2 cellular contexts compared by ENCODE assay signal in the genomic region with DNA sequence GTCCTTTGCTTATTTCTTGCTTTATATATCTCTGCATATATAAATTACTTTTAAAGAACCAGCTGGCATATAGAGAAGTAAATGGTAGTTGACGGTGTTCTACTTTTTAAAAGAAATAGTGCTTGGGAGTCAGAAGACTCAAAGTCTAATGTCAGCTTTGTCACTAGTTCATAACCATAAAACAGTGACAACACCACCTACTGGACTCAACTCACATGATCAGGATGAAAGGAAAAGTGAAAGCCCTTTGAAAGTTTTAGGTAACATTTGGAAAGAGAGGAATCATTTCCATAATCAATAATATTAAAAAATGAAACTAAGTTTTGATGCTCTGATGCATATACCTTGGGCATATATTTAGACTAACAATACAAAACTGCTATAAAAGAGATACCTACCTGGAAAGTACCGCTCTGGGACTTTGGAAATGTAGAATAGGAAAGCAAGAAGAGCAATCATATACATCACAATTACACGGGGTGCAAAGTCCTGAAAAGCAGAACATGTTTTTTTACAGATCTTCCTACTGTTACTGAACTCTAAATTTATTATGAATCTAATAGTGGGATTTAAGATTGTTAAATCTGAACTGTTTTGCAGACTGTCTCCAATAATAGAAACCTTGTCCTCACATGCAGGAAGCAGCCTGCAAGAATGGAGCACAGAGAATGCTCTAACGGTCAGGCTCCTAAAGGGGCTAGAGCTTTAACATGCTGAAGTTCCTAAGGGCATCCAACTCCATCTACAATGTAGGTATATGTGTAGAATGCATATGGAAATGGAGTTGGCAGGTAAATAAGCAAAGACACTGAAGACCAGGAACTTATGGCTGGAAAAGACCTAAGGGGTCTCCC.
TF ChIP-seq lines count a peak whose summit lies in the region.

No MANE protein-coding gene starts in this region.

TF ChIP-seq in HCT116, 20 proteins besides CTCF, POLR2A, EP300 and RAD21 (continued from another document):
- TF ChIP-seq ATF3 (IDR thresholded peaks at IDR 0.05) (no peak), TCF7L2 (IDR thresholded peaks at IDR 0.05; ENCODE audit: borderline replicate concordance, extremely low read depth, insufficient read depth, insufficient read length) (no peak), YY1 (IDR thresholded peaks at IDR 0.05; ENCODE audit: extremely low read depth, insufficient replicate concordance, low read depth, low read length) (no peak), SP1 (IDR thresholded peaks at IDR 0.05; ENCODE audit: low read depth) (no peak), SIN3A (IDR thresholded peaks at IDR 0.05; ENCODE audit: low read depth) (no peak), CBX3 (IDR thresholded peaks at IDR 0.05; ENCODE audit: low read depth) (no peak), FOSL1 (IDR thresholded peaks at IDR 0.05; ENCODE audit: low read depth) (no peak), EGR1 (IDR thresholded peaks at IDR 0.05; ENCODE audit: low read depth) (no peak), ZBTB33 (IDR thresholded peaks at IDR 0.05; ENCODE audit: extremely low read depth, insufficient replicate concordance, low read length) (no peak), ZNF274 (IDR thresholded peaks at IDR 0.05; ENCODE audit: low read depth, low read length) (no peak)
- TF ChIP-seq, protein P1, sequence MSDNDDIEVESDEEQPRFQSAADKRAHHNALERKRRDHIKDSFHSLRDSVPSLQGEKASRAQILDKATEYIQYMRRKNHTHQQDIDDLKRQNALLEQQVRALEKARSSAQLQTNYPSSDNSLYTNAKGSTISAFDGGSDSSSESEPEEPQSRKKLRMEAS (IDR thresholded peaks at IDR 0.05) = no peak

TF ChIP-seq in SK-N-SH, 30 proteins besides CTCF, POLR2A, EP300 and RAD21 (continued from another document):
- TF ChIP-seq, protein P2, sequence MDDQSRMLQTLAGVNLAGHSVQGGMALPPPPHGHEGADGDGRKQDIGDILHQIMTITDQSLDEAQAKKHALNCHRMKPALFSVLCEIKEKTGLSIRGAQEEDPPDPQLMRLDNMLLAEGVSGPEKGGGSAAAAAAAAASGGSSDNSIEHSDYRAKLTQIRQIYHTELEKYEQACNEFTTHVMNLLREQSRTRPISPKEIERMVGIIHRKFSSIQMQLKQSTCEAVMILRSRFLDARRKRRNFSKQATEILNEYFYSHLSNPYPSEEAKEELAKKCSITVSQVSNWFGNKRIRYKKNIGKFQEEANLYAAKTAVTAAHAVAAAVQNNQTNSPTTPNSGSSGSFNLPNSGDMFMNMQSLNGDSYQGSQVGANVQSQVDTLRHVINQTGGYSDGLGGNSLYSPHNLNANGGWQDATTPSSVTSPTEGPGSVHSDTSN (IDR thresholded peaks at IDR 0.05) = no peak
- TF ChIP-seq NRF1 (IDR thresholded peaks at IDR 0.05; ENCODE audit: low read depth, low read length) (no peak), RFX5 (IDR thresholded peaks at IDR 0.05; ENCODE audit: low read length) (no peak), FOXJ3 (CRISPR knock-in tag; IDR thresholded peaks at IDR 0.05) (no peak), MXI1 (IDR thresholded peaks at IDR 0.05; ENCODE audit: low read depth, low read length) (no peak), NFIC (IDR thresholded peaks at IDR 0.05; ENCODE audit: borderline replicate concordance) (no peak), POLR2AphosphoS5 (IDR thresholded peaks at IDR 0.05; ENCODE audit: low read depth, low read length) (no peak), RXRA (IDR thresholded peaks at IDR 0.05; ENCODE audit: borderline replicate concordance, low read depth) (no peak), GABPA (IDR thresholded peaks at IDR 0.05; ENCODE audit: low read depth) (no peak), GATA2 (CRISPR knock-in tag; IDR thresholded peaks at IDR 0.05) (no peak), SIN3A (IDR thresholded peaks at IDR 0.05; ENCODE audit: borderline replicate concordance, low read depth, low read length) (no peak)
- TF ChIP-seq, protein P3, sequence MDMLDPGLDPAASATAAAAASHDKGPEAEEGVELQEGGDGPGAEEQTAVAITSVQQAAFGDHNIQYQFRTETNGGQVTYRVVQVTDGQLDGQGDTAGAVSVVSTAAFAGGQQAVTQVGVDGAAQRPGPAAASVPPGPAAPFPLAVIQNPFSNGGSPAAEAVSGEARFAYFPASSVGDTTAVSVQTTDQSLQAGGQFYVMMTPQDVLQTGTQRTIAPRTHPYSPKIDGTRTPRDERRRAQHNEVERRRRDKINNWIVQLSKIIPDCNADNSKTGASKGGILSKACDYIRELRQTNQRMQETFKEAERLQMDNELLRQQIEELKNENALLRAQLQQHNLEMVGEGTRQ (IDR thresholded peaks at IDR 0.05; ENCODE audit: borderline replicate concordance, low read depth, low read length) = no peak
- TF ChIP-seq, protein P4, sequence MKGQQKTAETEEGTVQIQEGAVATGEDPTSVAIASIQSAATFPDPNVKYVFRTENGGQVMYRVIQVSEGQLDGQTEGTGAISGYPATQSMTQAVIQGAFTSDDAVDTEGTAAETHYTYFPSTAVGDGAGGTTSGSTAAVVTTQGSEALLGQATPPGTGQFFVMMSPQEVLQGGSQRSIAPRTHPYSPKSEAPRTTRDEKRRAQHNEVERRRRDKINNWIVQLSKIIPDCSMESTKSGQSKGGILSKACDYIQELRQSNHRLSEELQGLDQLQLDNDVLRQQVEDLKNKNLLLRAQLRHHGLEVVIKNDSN (IDR thresholded peaks at IDR 0.05; ENCODE audit: borderline replicate concordance, low read depth) = no peak
